ENCODE assay signal across 8 cellular contexts in genomic region chr17:8151120-8151640, GRCh38. TPM values are rescaled to one million over a fixed set of nuclear protein-coding genes. Genes with fewer than 3 reads are reported as not detected.
DNase-seq lines count a peak whose midpoint lies in the region.

No MANE protein-coding gene starts in this region.

- DNase-seq in Daoy (ENCODE audit: low read depth) (peak; percentile 76), GOT3 (lab: John Stamatoyannopoulos, UW) (peak; percentile 44), NCI-H1105 (lab: John Stamatoyannopoulos, UW) (peak; percentile 91), cerebellum (ENCODE audit: low spot score) (peak; percentile 95), kidney glomerular epithelial cell (lab: John Stamatoyannopoulos, UW) (peak; percentile 55), NCI-H2107 (lab: John Stamatoyannopoulos, UW) (no peak)
- peak; percentile 78 to 82 for DNase-seq in activated CD4-positive, alpha-beta T cell treated with anti-CD3 and anti-CD28 coated beads for 24 hours (ENCODE audit: low read depth in 2 of 2)
- DNase-seq in stimulated activated CD4-positive, alpha-beta T cell treated with anti-CD3 and anti-CD28 coated beads, Interleukin-15, amount 100 ng/mL, for 1 hour (ENCODE audit: low read depth in 1 of 2, low spot score in 1 of 2), result peak; percentile 74 to 81

RNA-seq across cellular contexts. Expression of gene PER1, which starts 1.0 kb away (rescaled TPM):
- 0.74 and 1.9 TPM in 2 replicates for total RNA-seq in Daoy (2014; rRNA removed; shearing (Covaris generic))
- 7.7 TPM for total RNA-seq in cerebellum

RNA-seq across cellular contexts. Expression of gene VAMP2, which starts 11.6 kb away (rescaled TPM):
- total RNA-seq in Daoy (2014; rRNA removed; shearing (Covaris generic)), result 2.7 and 3.5 TPM in 2 replicates
- 29.9 TPM for total RNA-seq in cerebellum

RNA-seq across cellular contexts. Expression of gene TMEM107, which starts 25.0 kb away (rescaled TPM):
- 23.4 TPM in 2 replicates for total RNA-seq in Daoy (2014; rRNA removed; shearing (Covaris generic))
- 28.3 TPM for total RNA-seq in cerebellum

RNA-seq across cellular contexts. Expression of gene HES7, which starts 27.3 kb away (rescaled TPM):
- total RNA-seq in Daoy (2014; rRNA removed; shearing (Covaris generic)), result 0.40 and 0.92 TPM in 2 replicates
- total RNA-seq in cerebellum, result 0.73 TPM

RNA-seq across cellular contexts. Expression of gene ALOXE3, which starts 32.9 kb away (rescaled TPM):
- total RNA-seq in Daoy (2014; rRNA removed; shearing (Covaris generic)), result 0.03 TPM in 1 of 2 replicates, not detected in the other
- 0.45 TPM for total RNA-seq in cerebellum
